ENCODE assay signal across 8 cellular contexts in genomic region chr1:155242805-155243358, GRCh38. TPM values are rescaled to one million over a fixed set of nuclear protein-coding genes. Genes with fewer than 3 reads are reported as not detected.
DNase-seq lines count a peak whose midpoint lies in the region; ATAC-seq, FAIRE-seq and TF ChIP-seq lines count a peak whose summit lies in the region.

No MANE protein-coding gene starts in this region.

- DNase-seq in HepG2 (ENCODE audit: low spot score) (no peak), astrocyte of the cerebellum (ENCODE audit: low read depth) (no peak), midbrain (lab: John Stamatoyannopoulos, UW) (peak; percentile 7), LoVo (ENCODE audit: low spot score) (no peak), NOMO-1 treated with DMSO at 0.1 percent for 48 hours (lab: John Stamatoyannopoulos, UW; ENCODE audit: unreplicated experiment) (no peak)
- DNase-seq in activated CD4-positive, CD25-positive, alpha-beta regulatory T cell treated with anti-CD3 and anti-CD28 coated beads, Interleukin-2, amount 50 U/mL, for 72 hours = no peak

- H3K9me3 ChIP-seq in liver (ENCODE audit: control insufficient read depth in 4 of 4, low read length in 3 of 4) = no peaks in the 10 kb centered on the region
- H3K9me3 ChIP-seq in HepG2 (ENCODE audit: low read length) = no peaks in the 10 kb centered on the region

- no peak overlapping the region for H2AFZ ChIP-seq in HepG2 (ENCODE audit: low read length)

- no peak for TF ChIP-seq POLR2A in HepG2 (IDR thresholded peaks at IDR 0.05; ENCODE audit: insufficient read depth in 1 of 2, low read depth in 2 of 2, low read length in 2 of 2)

- no peak overlapping the region for H3K4me2 ChIP-seq in HepG2 (ENCODE audit: low read depth, low read length)

- no peak overlapping the region for H3K9ac ChIP-seq in liver (ENCODE audit: low read depth in 1 of 2, low read length in 2 of 2)
- H3K9ac ChIP-seq in HepG2 (ENCODE audit: insufficient read depth, low read depth, low read length) = no peak overlapping the region

- intact Hi-C loops in HepG2 (cut with micrococcal nuclease; ENCODE audit: unreplicated experiment) = no loop called here

- H3K27ac ChIP-seq in liver (ENCODE audit: low read depth in 1 of 2, low read length in 2 of 2) (peak overlapping the region; percentile 89 to 91), HepG2 (ENCODE audit: extremely low read length, insufficient read depth, low read length) (no peak overlapping the region)

- H3K4me3 ChIP-seq in liver (ENCODE audit: low read depth in 1 of 3, low read length in 3 of 3) (no peak overlapping the region), HepG2 (replicated peaks in 1 of 3; ENCODE audit: insufficient read depth in 1 of 3, low read depth in 2 of 3, low read length in 3 of 3) (no peak overlapping the region), astrocyte of the cerebellum (ENCODE audit: low read depth, low read length) (peak overlapping the region; percentile 54)

- ATAC-seq in HepG2 (no peak), GM21619 (IDR thresholded peaks at IDR 0.05; ENCODE audit: unreplicated experiment) (no peak)

- TF ChIP-seq EP300 in HepG2 (IDR thresholded peaks at IDR 0.05; ENCODE audit: low read depth in 2 of 2, low read length in 2 of 2) (no peak), HepG2 (CRISPR knock-in tag; IDR thresholded peaks at IDR 0.05; ENCODE audit: borderline replicate concordance) (no peak)

- peaks cover 0 to 3% (median 1%) of the 10 kb centered on the region in 4 donors for H3K36me3 ChIP-seq in liver (ENCODE audit: control insufficient read depth in 4 of 4, insufficient read depth in 3 of 4, low read depth in 1 of 4, low read length in 3 of 4)
- H3K36me3 ChIP-seq in HepG2 (replicated peaks in 1 of 2; ENCODE audit: control insufficient read depth in 1 of 2, insufficient read depth in 2 of 2, low read length in 2 of 2) = peaks cover 3 to 7% of the 10 kb centered on the region in 2 experiments; a peak in 2 of 5 replicates

- H3K4me1 ChIP-seq in liver (ENCODE audit: control insufficient read depth in 4 of 4, insufficient read depth in 4 of 4, low read length in 3 of 4) (peaks cover 1 to 28% (median 21%) of the 10 kb centered on the region in 4 donors), HepG2 (ENCODE audit: insufficient read depth, low read length) (peaks cover 15% of the 10 kb centered on the region)

- TF ChIP-seq CTCF in liver (IDR thresholded peaks at IDR 0.05; ENCODE audit: low read depth, low read length, missing input control) (no peak), HepG2 (CRISPR knock-in tag; IDR thresholded peaks at IDR 0.05) (no peak), astrocyte of the cerebellum (IDR thresholded peaks at IDR 0.05; ENCODE audit: low read depth, low read length, missing control alignments) (no peak)

- TF ChIP-seq RAD21 in liver (IDR thresholded peaks at IDR 0.05) (no peak), HepG2 (CRISPR knock-in tag; IDR thresholded peaks at IDR 0.05) (no peak)

- in situ Hi-C loops in HepG2 (cut with HindIII; ENCODE audit: extremely low pct_ligation_motif_present, low pct_unique_long_range_greater_than_20kb) (loop anchor here (10.0 kb wide), 1 partner anchor 352 kb away; no protein-coding TSS in a partner anchor), astrocyte of the cerebellum (cut with HindIII; ENCODE audit: low sequenced_read_pairs) (no loop called here)

- H3K27me3 ChIP-seq in liver (ENCODE audit: control insufficient read depth in 4 of 4, insufficient read depth in 4 of 4, low read length in 3 of 4) = no peaks in the 10 kb centered on the region
- no peaks in the 10 kb centered on the region for H3K27me3 ChIP-seq in HepG2 (ENCODE audit: control insufficient read depth in 1 of 2, insufficient read depth in 2 of 2, low read length in 2 of 2)

- no peaks in the 10 kb centered on the region for H3K79me2 ChIP-seq in HepG2 (ENCODE audit: insufficient read depth, low read length)

- POLR2A ChIA-PET in HepG2 (lab: Yijun Ruan, JAX) = no interaction called here

- BruUV-seq in HepG2 (replicated peaks; lab: Mats Ljungman, UMichigan) = no TSS peak

- CTCF ChIA-PET in HepG2 (lab: Yijun Ruan, JAX; ENCODE audit: low intra/inter-chr PET ratio, low total read pairs) = no interaction called here

- no peaks in the 10 kb centered on the region for H4K20me1 ChIP-seq in HepG2 (ENCODE audit: insufficient read depth, low read length)

- 86% methylated on average over 3 of the region's 3 CpGs for WGBS in liver
- WGBS in HepG2 (ENCODE audit: low lambda C conversion rate) = 60% methylated on average over 3 of the region's 3 CpGs

- no peak for FAIRE-seq in HepG2 (lab: Jason Lieb, UNC)

RNA-seq across cellular contexts. Expression of gene ENTREP3, which starts 12.4 kb away (rescaled TPM):
- 1 to 10 TPM; 3.3 to 3.8 TPM for total RNA-seq in liver
- polyA plus RNA-seq in liver = 1 to 10 TPM; 2.8 to 7.9 TPM
- total RNA-seq in HepG2 (2016; rRNA removed; fragmentation: Illumina TruSeq; extraction: Trizol) = 4.1 and 6.2 TPM in 2 replicates
- total RNA-seq in HepG2 (2016; cell fraction: cytosol; rRNA removed; fragmentation: Illumina TruSeq; extraction: Trizol; ENCODE audit: low read depth) = 3.6 and 4.8 TPM in 2 replicates
- 3.2 and 5.5 TPM in 2 replicates for total RNA-seq in HepG2 (2016; cell fraction: insoluble cytoplasmic fraction; rRNA removed; fragmentation: Illumina TruSeq; extraction: Trizol)
- 12.9 and 13.0 TPM in 2 replicates for total RNA-seq in HepG2 (2016; cell fraction: membrane; rRNA removed; fragmentation: Illumina TruSeq; extraction: Trizol)
- total RNA-seq in HepG2 (2016; cell fraction: nucleus; rRNA removed; fragmentation: Illumina TruSeq; extraction: Trizol) = 6.9 and 8.6 TPM in 2 replicates
- 9.9 and 11.9 TPM in 2 replicates for polyA plus RNA-seq in HepG2 (2011; rRNA removed)
- 7.8 and 10.3 TPM in 2 replicates for polyA plus RNA-seq in HepG2 (2011; cell fraction: cytosol; rRNA removed)
- polyA plus RNA-seq in HepG2 (2011; cell fraction: nucleus; rRNA removed) = 18.3 and 21.0 TPM in 2 replicates
- polyA plus RNA-seq in HepG2 (2012) = 18.4 and 22.0 TPM in 2 replicates
- polyA plus RNA-seq in HepG2 (2016; cell fraction: cytosol; fragmentation: Illumina TruSeq; extraction: Trizol; ENCODE audit: low read depth) = 22.1 and 24.0 TPM in 2 replicates
- 19.7 and 25.6 TPM in 2 replicates for polyA plus RNA-seq in HepG2 (2016; cell fraction: insoluble cytoplasmic fraction; fragmentation: Illumina TruSeq; extraction: Trizol; ENCODE audit: low read depth)
- polyA plus RNA-seq in HepG2 (2016; cell fraction: membrane; fragmentation: Illumina TruSeq; extraction: Trizol; ENCODE audit: low read depth) = 49.9 and 57.1 TPM in 2 replicates
- polyA plus RNA-seq in HepG2 (2016; cell fraction: nucleus; fragmentation: Illumina TruSeq; extraction: Trizol; ENCODE audit: insufficient read depth, low read depth) = 28.1 and 33.5 TPM in 2 replicates
- 7.5 and 12.8 TPM in 2 replicates for polyA minus RNA-seq in HepG2 (2011; rRNA and poly(A)+ RNA removed; ENCODE audit: low replicate concordance)
- polyA minus RNA-seq in HepG2 (2011; cell fraction: cytosol; rRNA and poly(A)+ RNA removed) = 8.1 and 9.3 TPM in 2 replicates
- 3.7 and 4.4 TPM in 2 replicates for polyA minus RNA-seq in HepG2 (2011; cell fraction: nucleus; rRNA and poly(A)+ RNA removed)

RNA-seq across cellular contexts. Expression of gene SCAMP3, which starts 19.3 kb away (rescaled TPM):
- total RNA-seq in liver = 10 to 100 TPM; 14.9 to 22.7 TPM
- polyA plus RNA-seq in liver = 10 to 100 TPM; 40.7 to 47.0 TPM
- 27.0 and 46.8 TPM in 2 replicates for total RNA-seq in HepG2 (2016; rRNA removed; fragmentation: Illumina TruSeq; extraction: Trizol)
- 16.4 and 20.0 TPM in 2 replicates for total RNA-seq in HepG2 (2016; cell fraction: cytosol; rRNA removed; fragmentation: Illumina TruSeq; extraction: Trizol; ENCODE audit: low read depth)
- total RNA-seq in HepG2 (2016; cell fraction: insoluble cytoplasmic fraction; rRNA removed; fragmentation: Illumina TruSeq; extraction: Trizol) = 29.6 and 44.4 TPM in 2 replicates
- total RNA-seq in HepG2 (2016; cell fraction: membrane; rRNA removed; fragmentation: Illumina TruSeq; extraction: Trizol) = 22.9 and 28.4 TPM in 2 replicates
- total RNA-seq in HepG2 (2016; cell fraction: nucleus; rRNA removed; fragmentation: Illumina TruSeq; extraction: Trizol) = 37.1 and 38.5 TPM in 2 replicates
- 83.3 and 92.5 TPM in 2 replicates for polyA plus RNA-seq in HepG2 (2011; rRNA removed)
- polyA plus RNA-seq in HepG2 (2011; cell fraction: cytosol; rRNA removed) = 94.5 and 95.0 TPM in 2 replicates
- 74.3 and 75.6 TPM in 2 replicates for polyA plus RNA-seq in HepG2 (2011; cell fraction: nucleus; rRNA removed)
- polyA plus RNA-seq in HepG2 (2012) = 30.4 and 37.1 TPM in 2 replicates
- 28.3 and 28.6 TPM in 2 replicates for polyA plus RNA-seq in HepG2 (2016; cell fraction: cytosol; fragmentation: Illumina TruSeq; extraction: Trizol; ENCODE audit: low read depth)
- polyA plus RNA-seq in HepG2 (2016; cell fraction: insoluble cytoplasmic fraction; fragmentation: Illumina TruSeq; extraction: Trizol; ENCODE audit: low read depth) = 45.8 and 52.3 TPM in 2 replicates
- polyA plus RNA-seq in HepG2 (2016; cell fraction: membrane; fragmentation: Illumina TruSeq; extraction: Trizol; ENCODE audit: low read depth) = 37.1 and 38.2 TPM in 2 replicates
- polyA plus RNA-seq in HepG2 (2016; cell fraction: nucleus; fragmentation: Illumina TruSeq; extraction: Trizol; ENCODE audit: insufficient read depth, low read depth) = 82.5 and 83.5 TPM in 2 replicates
- polyA minus RNA-seq in HepG2 (2011; rRNA and poly(A)+ RNA removed; ENCODE audit: low replicate concordance) = 118 and 271 TPM in 2 replicates
- 33.3 and 39.4 TPM in 2 replicates for polyA minus RNA-seq in HepG2 (2011; cell fraction: cytosol; rRNA and poly(A)+ RNA removed)
- polyA minus RNA-seq in HepG2 (2011; cell fraction: nucleus; rRNA and poly(A)+ RNA removed) = 16.9 and 21.4 TPM in 2 replicates

RNA-seq across cellular contexts. Expression of gene CLK2, which starts 30.4 kb away (rescaled TPM):
- total RNA-seq in liver (10 to 100 TPM; 16.5 to 28.2 TPM), HepG2 (2016; rRNA removed; fragmentation: Illumina TruSeq; extraction: Trizol) (10.1 and 20.1 TPM in 2 replicates)
- polyA plus RNA-seq in liver (10 to 100 TPM in 1 of 2 donors, 1 to 10 TPM in 1; 8.3 to 13.2 TPM), HepG2 (2011; rRNA removed) (73.5 and 74.0 TPM in 2 replicates)
- 8.5 and 11.8 TPM in 2 replicates for total RNA-seq in HepG2 (2016; cell fraction: cytosol; rRNA removed; fragmentation: Illumina TruSeq; extraction: Trizol; ENCODE audit: low read depth)
- total RNA-seq in HepG2 (2016; cell fraction: insoluble cytoplasmic fraction; rRNA removed; fragmentation: Illumina TruSeq; extraction: Trizol) = 10.6 and 19.2 TPM in 2 replicates
- 9.3 and 12.0 TPM in 2 replicates for total RNA-seq in HepG2 (2016; cell fraction: membrane; rRNA removed; fragmentation: Illumina TruSeq; extraction: Trizol)
- total RNA-seq in HepG2 (2016; cell fraction: nucleus; rRNA removed; fragmentation: Illumina TruSeq; extraction: Trizol) = 23.9 and 32.6 TPM in 2 replicates
- 23.9 and 24.4 TPM in 2 replicates for polyA plus RNA-seq in HepG2 (2011; cell fraction: cytosol; rRNA removed)
- polyA plus RNA-seq in HepG2 (2011; cell fraction: nucleus; rRNA removed) = 317 and 392 TPM in 2 replicates
- 31.3 and 32.7 TPM in 2 replicates for polyA plus RNA-seq in HepG2 (2012)
- 3.0 and 3.3 TPM in 2 replicates for polyA plus RNA-seq in HepG2 (2016; cell fraction: cytosol; fragmentation: Illumina TruSeq; extraction: Trizol; ENCODE audit: low read depth)
- polyA plus RNA-seq in HepG2 (2016; cell fraction: insoluble cytoplasmic fraction; fragmentation: Illumina TruSeq; extraction: Trizol; ENCODE audit: low read depth) = 15.8 and 17.9 TPM in 2 replicates
- 7.6 TPM in 2 replicates for polyA plus RNA-seq in HepG2 (2016; cell fraction: membrane; fragmentation: Illumina TruSeq; extraction: Trizol; ENCODE audit: low read depth)
- polyA plus RNA-seq in HepG2 (2016; cell fraction: nucleus; fragmentation: Illumina TruSeq; extraction: Trizol; ENCODE audit: insufficient read depth, low read depth) = 110 and 120 TPM in 2 replicates
- polyA minus RNA-seq in HepG2 (2011; rRNA and poly(A)+ RNA removed; ENCODE audit: low replicate concordance) = 47.2 and 97.7 TPM in 2 replicates
- 12.4 and 13.9 TPM in 2 replicates for polyA minus RNA-seq in HepG2 (2011; cell fraction: cytosol; rRNA and poly(A)+ RNA removed)
- 94.1 and 94.6 TPM in 2 replicates for polyA minus RNA-seq in HepG2 (2011; cell fraction: nucleus; rRNA and poly(A)+ RNA removed)

RNA-seq across cellular contexts. Expression of gene HCN3, which starts 34.4 kb away (rescaled TPM):
- total RNA-seq in liver (1 to 10 TPM in 1 of 2 donors, under 1 TPM in 1; 0.84 to 1.5 TPM), HepG2 (2016; rRNA removed; fragmentation: Illumina TruSeq; extraction: Trizol) (1.3 and 2.4 TPM in 2 replicates)
- polyA plus RNA-seq in liver (1 to 10 TPM in 1 of 2 donors, under 1 TPM in 1; 0.33 to 1.0 TPM), HepG2 (2011; rRNA removed) (10.2 and 15.0 TPM in 2 replicates)
- total RNA-seq in HepG2 (2016; cell fraction: cytosol; rRNA removed; fragmentation: Illumina TruSeq; extraction: Trizol; ENCODE audit: low read depth) = 0.44 and 0.51 TPM in 2 replicates
- total RNA-seq in HepG2 (2016; cell fraction: insoluble cytoplasmic fraction; rRNA removed; fragmentation: Illumina TruSeq; extraction: Trizol) = 0.77 and 3.4 TPM in 2 replicates
- total RNA-seq in HepG2 (2016; cell fraction: membrane; rRNA removed; fragmentation: Illumina TruSeq; extraction: Trizol) = 0.74 and 0.96 TPM in 2 replicates
- 5.8 and 5.9 TPM in 2 replicates for total RNA-seq in HepG2 (2016; cell fraction: nucleus; rRNA removed; fragmentation: Illumina TruSeq; extraction: Trizol)
- polyA plus RNA-seq in HepG2 (2011; cell fraction: cytosol; rRNA removed) = 3.4 and 4.0 TPM in 2 replicates
- 55.6 and 56.4 TPM in 2 replicates for polyA plus RNA-seq in HepG2 (2011; cell fraction: nucleus; rRNA removed)
- polyA plus RNA-seq in HepG2 (2012) = 6.1 and 7.0 TPM in 2 replicates
- polyA plus RNA-seq in HepG2 (2016; cell fraction: cytosol; fragmentation: Illumina TruSeq; extraction: Trizol; ENCODE audit: low read depth) = 0.40 TPM in 2 replicates
- 1.1 and 1.3 TPM in 2 replicates for polyA plus RNA-seq in HepG2 (2016; cell fraction: insoluble cytoplasmic fraction; fragmentation: Illumina TruSeq; extraction: Trizol; ENCODE audit: low read depth)
- 0.72 and 0.85 TPM in 2 replicates for polyA plus RNA-seq in HepG2 (2016; cell fraction: membrane; fragmentation: Illumina TruSeq; extraction: Trizol; ENCODE audit: low read depth)
- 18.6 and 19.5 TPM in 2 replicates for polyA plus RNA-seq in HepG2 (2016; cell fraction: nucleus; fragmentation: Illumina TruSeq; extraction: Trizol; ENCODE audit: insufficient read depth, low read depth)
- 17.8 and 35.4 TPM in 2 replicates for polyA minus RNA-seq in HepG2 (2011; rRNA and poly(A)+ RNA removed; ENCODE audit: low replicate concordance)
- 1.4 and 3.0 TPM in 2 replicates for polyA minus RNA-seq in HepG2 (2011; cell fraction: cytosol; rRNA and poly(A)+ RNA removed)
- polyA minus RNA-seq in HepG2 (2011; cell fraction: nucleus; rRNA and poly(A)+ RNA removed) = 8.8 and 11.3 TPM in 2 replicates

RNA-seq across cellular contexts. Expression of gene MTX1, which starts 34.4 kb away (rescaled TPM):
- total RNA-seq in liver (10 to 100 TPM; 19.6 to 26.4 TPM), HepG2 (2016; rRNA removed; fragmentation: Illumina TruSeq; extraction: Trizol) (64.5 and 71.5 TPM in 2 replicates)
- polyA plus RNA-seq in liver (10 to 100 TPM; 30.5 to 38.4 TPM), HepG2 (2011; rRNA removed) (72.6 and 85.1 TPM in 2 replicates)
- total RNA-seq in HepG2 (2016; cell fraction: cytosol; rRNA removed; fragmentation: Illumina TruSeq; extraction: Trizol; ENCODE audit: low read depth) = 20.6 and 22.4 TPM in 2 replicates
- total RNA-seq in HepG2 (2016; cell fraction: insoluble cytoplasmic fraction; rRNA removed; fragmentation: Illumina TruSeq; extraction: Trizol) = 65.0 and 76.3 TPM in 2 replicates
- total RNA-seq in HepG2 (2016; cell fraction: membrane; rRNA removed; fragmentation: Illumina TruSeq; extraction: Trizol) = 23.2 and 26.5 TPM in 2 replicates
- 35.2 and 36.8 TPM in 2 replicates for total RNA-seq in HepG2 (2016; cell fraction: nucleus; rRNA removed; fragmentation: Illumina TruSeq; extraction: Trizol)
- 61.1 and 90.3 TPM in 2 replicates for polyA plus RNA-seq in HepG2 (2011; cell fraction: cytosol; rRNA removed)
- polyA plus RNA-seq in HepG2 (2011; cell fraction: nucleus; rRNA removed) = 55.1 and 59.0 TPM in 2 replicates
- polyA plus RNA-seq in HepG2 (2012) = 37.3 and 38.1 TPM in 2 replicates
- 25.0 and 25.6 TPM in 2 replicates for polyA plus RNA-seq in HepG2 (2016; cell fraction: cytosol; fragmentation: Illumina TruSeq; extraction: Trizol; ENCODE audit: low read depth)
- 73.9 and 74.4 TPM in 2 replicates for polyA plus RNA-seq in HepG2 (2016; cell fraction: insoluble cytoplasmic fraction; fragmentation: Illumina TruSeq; extraction: Trizol; ENCODE audit: low read depth)
- polyA plus RNA-seq in HepG2 (2016; cell fraction: membrane; fragmentation: Illumina TruSeq; extraction: Trizol; ENCODE audit: low read depth) = 19.9 and 21.6 TPM in 2 replicates
- 49.3 and 57.4 TPM in 2 replicates for polyA plus RNA-seq in HepG2 (2016; cell fraction: nucleus; fragmentation: Illumina TruSeq; extraction: Trizol; ENCODE audit: insufficient read depth, low read depth)
- 129 and 176 TPM in 2 replicates for polyA minus RNA-seq in HepG2 (2011; rRNA and poly(A)+ RNA removed; ENCODE audit: low replicate concordance)
- 27.0 and 36.4 TPM in 2 replicates for polyA minus RNA-seq in HepG2 (2011; cell fraction: cytosol; rRNA and poly(A)+ RNA removed)
- 23.9 and 27.6 TPM in 2 replicates for polyA minus RNA-seq in HepG2 (2011; cell fraction: nucleus; rRNA and poly(A)+ RNA removed)
